13 cellular contexts compared by ENCODE assay signal in genomic region chr12:113072136-113072535, GRCh38. TPM values are rescaled to one million over a fixed set of nuclear protein-coding genes. Genes with fewer than 3 reads are reported as not detected.
A peak's percentile ranks its signal among the peaks of the same experiment; 100 is the strongest.
DNase-seq lines count a peak whose midpoint lies in the region; ATAC-seq and TF ChIP-seq lines count a peak whose summit lies in the region.
"Had no signal": no experiment of that assay in that cellular context is flagged by ENCODE, and none has a peak within 500 bp of the region (broad histone marks: within the 10 kb centered on the region; RNA-seq: fewer than 3 reads in every experiment).

No MANE protein-coding gene starts in this region.

- no peaks in the 10 kb centered on the region for H3K27me3 Mint-ChIP-seq in activated T-helper 1 cell treated with anti-CD3 and anti-CD28 coated beads, Interleukin-12 subunit alpha, Interleukin-12 subunit beta, Interleukin-2, Interleukin-4 antibody, amounts not matched to agents 30 ng/mL and 10 ng/mL and 1 ng/mL, durations not matched to agents 14 hours and 24 hours and 36 hours (ENCODE audit: insufficient read depth)

- H3K9me2 ChIP-seq in PC-3 (replicated peaks; ENCODE audit: low read length) = no peaks in the 10 kb centered on the region

- H4K20me1 ChIP-seq in PC-3 (ENCODE audit: low read length) = no peaks in the 10 kb centered on the region

- intact Hi-C loops in PC-3 (cut with micrococcal nuclease) = no loop called here
- intact Hi-C loops in right lobe of liver (cut with DNase I) = no loop called here
- intact Hi-C loops in activated T-helper 1 cell treated with anti-CD3 and anti-CD28 coated beads, Interleukin-12 subunit alpha, Interleukin-12 subunit beta, Interleukin-2, Interleukin-4 antibody, amounts not matched to agents 30 ng/mL and 10 ng/mL and 1 ng/mL, durations not matched to agents 14 hours and 24 hours and 36 hours (cut with micrococcal nuclease) = no loop called here

- H2AFZ ChIP-seq in PC-3 (ENCODE audit: low read length) = no peak overlapping the region

- ATAC-seq in PC-3 (peak; percentile 82), right lobe of liver (peak; percentile 60 to 76 (median 68))

- POLR2A ChIA-PET in PC-3 (lab: Charles Lee; ENCODE audit: unreplicated experiment) = no interaction called here

- no peak overlapping the region for H3K27ac ChIP-seq in PC-3 (ENCODE audit: low read length)
- peak overlapping the region; percentile 72 to 94 (median 87) for H3K27ac ChIP-seq in right lobe of liver

- no TSS peak for BruUV-seq in PC-3 (replicated peaks; lab: Mats Ljungman, UMichigan)

- H3K4me2 ChIP-seq in PC-3 (ENCODE audit: low read length) = no peak overlapping the region

- H3K4me1 ChIP-seq in PC-3 (ENCODE audit: insufficient read depth, low read length) (peaks cover 7% of the 10 kb centered on the region), right lobe of liver (peaks cover 0 to 37% (median 14%) of the 10 kb centered on the region in 4 donors)

- H3K9me3 ChIP-seq in PC-3 (ENCODE audit: low read length) (no peaks in the 10 kb centered on the region), right lobe of liver (no peaks in the 10 kb centered on the region)
- H3K9me3 ChIP-seq: esophagus squamous epithelium, Peyer's patch had no signal

- no peak overlapping the region for H3K4me3 Mint-ChIP-seq in activated T-helper 1 cell treated with anti-CD3 and anti-CD28 coated beads, Interleukin-12 subunit alpha, Interleukin-12 subunit beta, Interleukin-2, Interleukin-4 antibody, amounts not matched to agents 30 ng/mL and 10 ng/mL and 1 ng/mL, durations not matched to agents 14 hours and 24 hours and 36 hours

- no peaks in the 10 kb centered on the region for H3K9me3 Mint-ChIP-seq in activated T-helper 1 cell treated with anti-CD3 and anti-CD28 coated beads, Interleukin-12 subunit alpha, Interleukin-12 subunit beta, Interleukin-2, Interleukin-4 antibody, amounts not matched to agents 30 ng/mL and 10 ng/mL and 1 ng/mL, durations not matched to agents 14 hours and 24 hours and 36 hours

- H3K36me3 Mint-ChIP-seq in activated T-helper 1 cell treated with anti-CD3 and anti-CD28 coated beads, Interleukin-12 subunit alpha, Interleukin-12 subunit beta, Interleukin-2, Interleukin-4 antibody, amounts not matched to agents 30 ng/mL and 10 ng/mL and 1 ng/mL, durations not matched to agents 14 hours and 24 hours and 36 hours (ENCODE audit: low read depth) = no peaks in the 10 kb centered on the region

- H3K36me3 ChIP-seq in PC-3 (ENCODE audit: low read depth, low read length) (no peaks in the 10 kb centered on the region), right lobe of liver (no peaks in the 10 kb centered on the region)
- H3K36me3 ChIP-seq: esophagus squamous epithelium, Peyer's patch had no signal

- DNase-seq in NCI-H2107 treated with DMSO at 0.1 percent for 48 hours (lab: John Stamatoyannopoulos, UW; ENCODE audit: unreplicated experiment) (peak; percentile 65), NCI-H2107 (lab: John Stamatoyannopoulos, UW) (no peak), EH (ENCODE audit: low read depth) (peak; percentile 33), PC-3 (peak; percentile 60), right lobe of liver (no peak), HUDEP-2 (lab: John Stamatoyannopoulos, UW; ENCODE audit: unreplicated experiment in 76 of 76) (no peak), NCI-H774 (lab: John Stamatoyannopoulos, UW) (no peak)
- no peak for DNase-seq in activated T-helper 1 cell treated with anti-CD3 and anti-CD28 coated beads, Interleukin-12 subunit alpha, Interleukin-12 subunit beta, Interleukin-2, Interleukin-4 antibody, amounts not matched to agents 30 ng/mL and 10 ng/mL and 1 ng/mL, durations not matched to agents 14 hours and 24 hours and 36 hours (ENCODE audit: low spot score)
- DNase-seq: ACHN, esophagus squamous epithelium, GF-D8, Peyer's patch, trophoblast cell had no signal

- 19% methylated on average over 3 of the region's 3 CpGs for WGBS in right lobe of liver (ENCODE audit: insufficient coverage, low coverage, low lambda C conversion rate, missing lambda C conversion rate)

- H3K4me3 ChIP-seq in PC-3 (ENCODE audit: low read length) (no peak overlapping the region), right lobe of liver (peak overlapping the region in 1 of 3 donors; percentile 20)
- H3K4me3 ChIP-seq: esophagus squamous epithelium, Peyer's patch had no signal

- TF ChIP-seq POLR2A in right lobe of liver (IDR thresholded peaks at IDR 0.05) = no peak

- no peak for TF ChIP-seq CTCF in PC-3 (conservative IDR thresholded peaks at IDR 0.05; ENCODE audit: low read depth, low read length)
- no peak for TF ChIP-seq CTCF in right lobe of liver (IDR thresholded peaks at IDR 0.05)

- H3F3A ChIP-seq in PC-3 (ENCODE audit: low read length, unreplicated experiment) = no peaks in the 10 kb centered on the region

- H3K9ac ChIP-seq in PC-3 (ENCODE audit: low read length) = no peak overlapping the region

- H3K79me2 ChIP-seq in PC-3 (ENCODE audit: low read length) = no peaks in the 10 kb centered on the region

- CTCF ChIA-PET in PC-3 (lab: Charles Lee) = no interaction called here

- H3K4me1 Mint-ChIP-seq in activated T-helper 1 cell treated with anti-CD3 and anti-CD28 coated beads, Interleukin-12 subunit alpha, Interleukin-12 subunit beta, Interleukin-2, Interleukin-4 antibody, amounts not matched to agents 30 ng/mL and 10 ng/mL and 1 ng/mL, durations not matched to agents 14 hours and 24 hours and 36 hours (ENCODE audit: low read depth) = peaks cover 13% of the 10 kb centered on the region

- no peak overlapping the region for H3K27ac Mint-ChIP-seq in activated T-helper 1 cell treated with anti-CD3 and anti-CD28 coated beads, Interleukin-12 subunit alpha, Interleukin-12 subunit beta, Interleukin-2, Interleukin-4 antibody, amounts not matched to agents 30 ng/mL and 10 ng/mL and 1 ng/mL, durations not matched to agents 14 hours and 24 hours and 36 hours

- no peaks in the 10 kb centered on the region for H3K27me3 ChIP-seq in PC-3 (ENCODE audit: low read length)
- H3K27me3 ChIP-seq in right lobe of liver = no peaks in the 10 kb centered on the region
- H3K27me3 ChIP-seq: Peyer's patch had no signal

RNA-seq across cellular contexts. Expression of gene DTX1, which starts 15.6 kb away (rescaled TPM):
- total RNA-seq in PC-3 (2014; rRNA removed) = not detected in 2 replicates
- total RNA-seq in right lobe of liver = 10 to 100 TPM in 5 of 6 experiments, 1 to 10 TPM in 1; 1.4 to 51.2 (median 20.0) TPM
- total RNA-seq in activated T-helper 1 cell treated with anti-CD3 and anti-CD28 coated beads, Interleukin-12 subunit alpha, Interleukin-12 subunit beta, Interleukin-2, Interleukin-4 antibody, amounts not matched to agents 30 ng/mL and 10 ng/mL and 1 ng/mL, durations not matched to agents 14 hours and 24 hours and 36 hours = 0.29 TPM in 2 replicates

Comparison
In these comparisons a context has a peak if more than half of its experiments do, and no peak if none do; other contexts are left out.
1. DNase-seq: peak in NCI-H2107 treated with DMSO at 0.1 percent for 48 hours (single experiment), EH (single experiment) and PC-3 (single experiment); none in NCI-H2107 (single experiment), right lobe of liver (0 of 3), HUDEP-2 (0 of 76), activated T-helper 1 cell treated with anti-CD3 and anti-CD28 coated beads, Interleukin-12 subunit alpha, Interleukin-12 subunit beta, Interleukin-2, Interleukin-4 antibody, amounts not matched to agents 30 ng/mL and 10 ng/mL and 1 ng/mL, durations not matched to agents 14 hours and 24 hours and 36 hours (single experiment) and NCI-H774 (single experiment).